Comparison of ENCODE assay signal across 8 cellular contexts in genomic region chr10:95655571-95656290, GRCh38. TPM values are rescaled to one million over a fixed set of nuclear protein-coding genes. Genes with fewer than 3 reads are reported as not detected.
DNase-seq lines count a peak whose midpoint lies in the region; ATAC-seq, FAIRE-seq and TF ChIP-seq lines count a peak whose summit lies in the region.

No MANE protein-coding gene starts in this region.

- ATAC-seq in GM19395 (IDR thresholded peaks at IDR 0.05; ENCODE audit: unreplicated experiment): peak; percentile 14

- peak; percentile 36 for FAIRE-seq in HTR-8/SVneo (lab: Jason Lieb, UNC)
- no peak for FAIRE-seq in D721Med (lab: Jason Lieb, UNC)

- TF ChIP-seq CTCF in Caco-2 (IDR thresholded peaks at IDR 0.05; ENCODE audit: insufficient read depth in 1 of 2, low read depth in 1 of 2, low read length in 1 of 2, severe bottlenecking in 1 of 2, unreplicated experiment in 1 of 2) (no peak), fibroblast of pulmonary artery (IDR thresholded peaks at IDR 0.05; ENCODE audit: low read length, missing control alignments) (no peak), neutrophil (IDR thresholded peaks at IDR 0.05) (no peak), D721Med (IDR thresholded peaks at IDR 0.05; ENCODE audit: insufficient read depth, missing control alignments) (no peak)

- H3K9me3 ChIP-seq in Caco-2 (no peaks in the 10 kb centered on the region; the same call in 1 of the 2 replicates), neutrophil (no peaks in the 10 kb centered on the region)

- peak overlapping the region; percentile 98 for H3K27ac Mint-ChIP-seq in Caco-2 (ENCODE audit: unreplicated experiment)
- peak overlapping the region; percentile 93 for H3K27ac Mint-ChIP-seq in activated CD4-positive, alpha-beta T cell treated with anti-CD3 and anti-CD28 coated beads, Interleukin-2, amount 10 ng/mL, durations not matched to agents 7 days and 5 days

- H3K36me3 Mint-ChIP-seq in Caco-2 (ENCODE audit: insufficient read depth, unreplicated experiment): peaks cover 45% of the 10 kb centered on the region
- peaks cover 37% of the 10 kb centered on the region for H3K36me3 Mint-ChIP-seq in activated CD4-positive, alpha-beta T cell treated with anti-CD3 and anti-CD28 coated beads, Interleukin-2, amount 10 ng/mL, durations not matched to agents 7 days and 5 days (ENCODE audit: low read depth)

- POLR2A ChIA-PET in Caco-2 (lab: Charles Lee): interaction anchor here (1.2 kb wide), 1 partner anchor 20 kb away, joined by 4 read pairs; no protein-coding TSS in a partner anchor
- POLR2A ChIA-PET in activated CD4-positive, alpha-beta T cell treated with anti-CD3 and anti-CD28 coated beads, Interleukin-2, amount 10 ng/mL, durations not matched to agents 7 days and 5 days (lab: Charles Lee): interaction anchor here (0.6 kb wide), 1 partner anchor 120 kb away, joined by 3 read pairs; no protein-coding TSS in a partner anchor

- H3K9me3 Mint-ChIP-seq in Caco-2 (ENCODE audit: unreplicated experiment): peaks cover 10% of the 10 kb centered on the region
- peaks cover 13% of the 10 kb centered on the region for H3K9me3 Mint-ChIP-seq in activated CD4-positive, alpha-beta T cell treated with anti-CD3 and anti-CD28 coated beads, Interleukin-2, amount 10 ng/mL, durations not matched to agents 7 days and 5 days

- H3K27me3 Mint-ChIP-seq in Caco-2 (ENCODE audit: insufficient read depth, unreplicated experiment): no peaks in the 10 kb centered on the region
- H3K27me3 Mint-ChIP-seq in activated CD4-positive, alpha-beta T cell treated with anti-CD3 and anti-CD28 coated beads, Interleukin-2, amount 10 ng/mL, durations not matched to agents 7 days and 5 days: no peaks in the 10 kb centered on the region

- H3K4me3 Mint-ChIP-seq in Caco-2 (ENCODE audit: unreplicated experiment): peak overlapping the region; percentile 99
- H3K4me3 Mint-ChIP-seq in activated CD4-positive, alpha-beta T cell treated with anti-CD3 and anti-CD28 coated beads, Interleukin-2, amount 10 ng/mL, durations not matched to agents 7 days and 5 days: peak overlapping the region; percentile 100

- H3K27me3 ChIP-seq in Caco-2 (replicated peaks; ENCODE audit: control insufficient read depth, insufficient read depth, low read length) (no peaks in the 10 kb centered on the region), neutrophil (peaks cover 20% of the 10 kb centered on the region)

- H3K4me1 ChIP-seq in Caco-2 (no peaks in the 10 kb centered on the region), neutrophil (ENCODE audit: control insufficient read depth in 1 of 2, insufficient read depth in 1 of 2, low read depth in 1 of 2, low read length in 1 of 2) (peaks cover 15% of the 10 kb centered on the region in 2 experiments)

- H3K4me3 ChIP-seq in Caco-2 (ENCODE audit: low read depth, low read length) (peak overlapping the region; percentile 99), fibroblast of pulmonary artery (replicated peaks; ENCODE audit: low read depth, low read length) (peak overlapping the region; percentile 77), neutrophil (ENCODE audit: low read depth in 1 of 2, low read length in 1 of 2) (peak overlapping the region; percentile 59 to 67)

- DNase-seq in Caco-2 (no peak), HTR-8/SVneo (ENCODE audit: insufficient read length, low spot score) (peak; percentile 7), fibroblast of pulmonary artery (ENCODE audit: low read depth) (peak; percentile 29), D721Med (ENCODE audit: insufficient read length, low spot score) (no peak), NCI-H226 (no peak)
- peak; percentile 10 for DNase-seq in activated CD4-positive, alpha-beta T cell treated with anti-CD3 and anti-CD28 coated beads, Interleukin-2, amount 10 ng/mL, durations not matched to agents 7 days and 5 days

- no peak overlapping the region for H3K27ac ChIP-seq in neutrophil

- BruUV-seq in Caco-2 (replicated peaks; lab: Mats Ljungman, UMichigan): TSS peak; percentile 52

- peaks cover 7% of the 10 kb centered on the region for H3K36me3 ChIP-seq in Caco-2 (ENCODE audit: control insufficient read depth, insufficient read depth, low read length)
- H3K36me3 ChIP-seq in neutrophil: no peaks in the 10 kb centered on the region

- CTCF ChIA-PET in Caco-2 (lab: Charles Lee): interaction anchor here (1.2 to 1.4 kb wide), 2 partner anchors 22 to 38 kb away, joined by 3 to 13 read pairs; partner anchors contain the start of gene TCTN3
- CTCF ChIA-PET in activated CD4-positive, alpha-beta T cell treated with anti-CD3 and anti-CD28 coated beads, Interleukin-2, amount 10 ng/mL, durations not matched to agents 7 days and 5 days (lab: Charles Lee): interaction anchor here (1.6 to 2.2 kb wide), 2 partner anchors 38 kb away, joined by 7 to 10 read pairs; partner anchors contain the start of gene TCTN3

- intact Hi-C loops in Caco-2 (cut with micrococcal nuclease; ENCODE audit: unreplicated experiment): loop anchor here (1.0 to 2.0 kb wide), 2 partner anchors 19 to 20 kb away; no protein-coding TSS in a partner anchor

- peaks cover 12% of the 10 kb centered on the region for H3K4me1 Mint-ChIP-seq in Caco-2 (ENCODE audit: low read depth, unreplicated experiment)
- H3K4me1 Mint-ChIP-seq in activated CD4-positive, alpha-beta T cell treated with anti-CD3 and anti-CD28 coated beads, Interleukin-2, amount 10 ng/mL, durations not matched to agents 7 days and 5 days: peaks cover 26% of the 10 kb centered on the region

RNA-seq across cellular contexts. Expression of gene ALDH18A1, which starts 0.8 kb away (rescaled TPM):
- total RNA-seq in Caco-2 (2022): 166 and 169 TPM in 2 replicates
- 10 to 100 TPM; 60.4 to 64.9 TPM for total RNA-seq in activated CD4-positive, alpha-beta T cell treated with anti-CD3 and anti-CD28 coated beads, Interleukin-2, amount 10 ng/mL, durations not matched to agents 7 days and 5 days

RNA-seq across cellular contexts. Expression of gene TCTN3, which starts 38.0 kb away (rescaled TPM):
- 49.2 and 52.1 TPM in 2 replicates for total RNA-seq in Caco-2 (2022)
- total RNA-seq in activated CD4-positive, alpha-beta T cell treated with anti-CD3 and anti-CD28 coated beads, Interleukin-2, amount 10 ng/mL, durations not matched to agents 7 days and 5 days: 10 to 100 TPM; 14.3 to 15.6 TPM

Comparison
In these comparisons a context has a peak if more than half of its experiments do, and no peak if none do; other contexts are left out.
1. DNase-seq: peak in HTR-8/SVneo (single experiment), activated CD4-positive, alpha-beta T cell treated with anti-CD3 and anti-CD28 coated beads, Interleukin-2, amount 10 ng/mL, durations not matched to agents 7 days and 5 days (single experiment) and fibroblast of pulmonary artery (single experiment); none in Caco-2 (0 of 2), D721Med (single experiment) and NCI-H226 (single experiment).
2. Peak in every context shown above with its lines, with median percentiles within 50 percentile points of each other: H3K4me3 ChIP-seq.